8 cellular contexts compared by ENCODE assay signal in the genomic region with DNA sequence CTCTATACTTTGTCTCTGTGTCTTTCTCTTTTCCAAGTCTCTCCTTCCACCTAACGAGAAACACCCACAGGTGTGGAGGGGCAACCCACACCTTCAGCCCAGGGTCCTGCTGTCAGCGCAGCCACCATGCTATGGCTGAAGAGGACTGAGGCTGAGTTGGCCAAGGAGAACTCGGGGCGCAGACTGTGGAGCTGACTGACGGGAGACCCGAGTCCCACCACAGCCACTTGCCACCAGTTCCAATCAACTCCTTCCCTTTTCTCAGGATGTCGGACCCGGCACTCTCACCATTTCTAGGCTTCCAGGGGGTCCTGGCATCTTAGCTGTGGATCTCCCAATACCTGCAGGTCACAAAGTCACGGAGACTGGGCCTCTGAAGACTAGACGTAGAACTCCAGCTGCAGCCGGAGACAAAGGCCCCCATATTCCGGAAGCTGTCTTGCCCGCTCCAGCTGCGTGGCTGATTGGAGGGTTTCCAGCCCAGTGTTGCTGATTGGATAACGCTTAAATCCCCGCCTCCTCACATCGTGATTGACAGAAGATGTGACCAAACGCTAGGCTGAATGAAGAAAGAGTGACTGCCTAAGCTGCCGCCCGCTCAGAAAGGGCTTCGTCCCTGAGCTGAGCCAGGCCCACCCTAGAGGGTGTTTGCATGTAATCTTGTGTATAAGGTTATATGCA.
A peak's percentile ranks its signal among the peaks of the same experiment; 100 is the strongest.
DNase-seq lines count a peak whose midpoint lies in the region; ATAC-seq and TF ChIP-seq lines count a peak whose summit lies in the region.

No MANE protein-coding gene starts in this region.

- ATAC-seq in thoracic aorta (ENCODE audit: insufficient number of reproducible peaks, low FRiP score, low read depth) (peak; percentile 99), PC-3 (no peak)

- H3F3A ChIP-seq in PC-3 (ENCODE audit: low read length, unreplicated experiment) = no peaks in the 10 kb centered on the region

- BruUV-seq in PC-3 (replicated peaks; lab: Mats Ljungman, UMichigan) = no TSS peak

- no peak overlapping the region for H2AFZ ChIP-seq in PC-3 (ENCODE audit: low read length)

- CTCF ChIA-PET in PC-3 (lab: Charles Lee) = no interaction called here

- no peaks in the 10 kb centered on the region for H3K36me3 ChIP-seq in thoracic aorta
- no peaks in the 10 kb centered on the region for H3K36me3 ChIP-seq in PC-3 (ENCODE audit: low read depth, low read length)

- H3K9me3 ChIP-seq in thoracic aorta (no peaks in the 10 kb centered on the region), PC-3 (ENCODE audit: low read length) (peaks cover 20% of the 10 kb centered on the region; the same call in 1 of the 2 replicates)

- DNase-seq in ELF-1 (ENCODE audit: low read depth, low spot score) (peak; percentile 78), NCI-H510A (lab: John Stamatoyannopoulos, UW) (peak; percentile 91), fibroblast of villous mesenchyme (ENCODE audit: low read depth) (peak; percentile 94), posterior cingulate gyrus (peak; percentile 53 to 97 (median 82)), thoracic aorta (ENCODE audit: low spot score) (peak; percentile 39), PC-3 (no peak), glomerular visceral epithelial cell (ENCODE audit: extremely low spot score) (no peak)
- peak; percentile 75 for DNase-seq in activated T-helper 1 cell treated with anti-CD3 and anti-CD28 coated beads, Interleukin-12 subunit alpha, Interleukin-12 subunit beta, Interleukin-2, Interleukin-4 antibody, amounts not matched to agents 30 ng/mL and 10 ng/mL and 1 ng/mL, durations not matched to agents 14 hours and 24 hours and 36 hours (ENCODE audit: low spot score)

- H3K4me2 ChIP-seq in PC-3 (ENCODE audit: low read length) = no peak overlapping the region

- intact Hi-C loops in activated T-helper 1 cell treated with anti-CD3 and anti-CD28 coated beads, Interleukin-12 subunit alpha, Interleukin-12 subunit beta, Interleukin-2, Interleukin-4 antibody, amounts not matched to agents 30 ng/mL and 10 ng/mL and 1 ng/mL, durations not matched to agents 14 hours and 24 hours and 36 hours (cut with micrococcal nuclease) = loop anchor here (1.0 kb wide), 1 partner anchor 64 kb away; a partner anchor contains a TSS
- intact Hi-C loops in posterior cingulate gyrus (cut with DNase I) = no loop called here
- intact Hi-C loops in PC-3 (cut with micrococcal nuclease) = no loop called here

- peaks cover 7% of the 10 kb centered on the region for H3K36me3 Mint-ChIP-seq in activated T-helper 1 cell treated with anti-CD3 and anti-CD28 coated beads, Interleukin-12 subunit alpha, Interleukin-12 subunit beta, Interleukin-2, Interleukin-4 antibody, amounts not matched to agents 30 ng/mL and 10 ng/mL and 1 ng/mL, durations not matched to agents 14 hours and 24 hours and 36 hours (ENCODE audit: low read depth)

- H3K4me1 ChIP-seq in thoracic aorta (ENCODE audit: control insufficient read depth in 1 of 2, low read depth in 2 of 2) = no peaks in the 10 kb centered on the region
- H3K4me1 ChIP-seq in PC-3 (ENCODE audit: insufficient read depth, low read length) = no peaks in the 10 kb centered on the region

- H3K27ac ChIP-seq in thoracic aorta (peak overlapping the region in 1 of 2 donors; percentile 48), PC-3 (ENCODE audit: low read length) (no peak overlapping the region)

- no peak for TF ChIP-seq CTCF in fibroblast of villous mesenchyme (IDR thresholded peaks at IDR 0.05; ENCODE audit: insufficient read depth, low read depth, low read length)
- TF ChIP-seq CTCF in thoracic aorta (IDR thresholded peaks at IDR 0.05) = no peak
- TF ChIP-seq CTCF in PC-3 (conservative IDR thresholded peaks at IDR 0.05; ENCODE audit: low read depth, low read length) = no peak

- peak overlapping the region; percentile 92 for H3K4me3 Mint-ChIP-seq in activated T-helper 1 cell treated with anti-CD3 and anti-CD28 coated beads, Interleukin-12 subunit alpha, Interleukin-12 subunit beta, Interleukin-2, Interleukin-4 antibody, amounts not matched to agents 30 ng/mL and 10 ng/mL and 1 ng/mL, durations not matched to agents 14 hours and 24 hours and 36 hours

- H3K79me2 ChIP-seq in PC-3 (ENCODE audit: low read length) = no peaks in the 10 kb centered on the region

- H3K4me3 ChIP-seq in fibroblast of villous mesenchyme (ENCODE audit: low read depth, low read length) = peak overlapping the region; percentile 64
- peak overlapping the region; percentile 74 for H3K4me3 ChIP-seq in thoracic aorta
- no peak overlapping the region for H3K4me3 ChIP-seq in PC-3 (ENCODE audit: low read length)

- H3K9me3 Mint-ChIP-seq in activated T-helper 1 cell treated with anti-CD3 and anti-CD28 coated beads, Interleukin-12 subunit alpha, Interleukin-12 subunit beta, Interleukin-2, Interleukin-4 antibody, amounts not matched to agents 30 ng/mL and 10 ng/mL and 1 ng/mL, durations not matched to agents 14 hours and 24 hours and 36 hours = peaks cover 76% of the 10 kb centered on the region

- POLR2A ChIA-PET in PC-3 (lab: Charles Lee; ENCODE audit: unreplicated experiment) = no interaction called here

- no peaks in the 10 kb centered on the region for H3K27me3 ChIP-seq in thoracic aorta (replicated peaks; ENCODE audit: insufficient read depth)
- H3K27me3 ChIP-seq in PC-3 (ENCODE audit: low read length) = no peaks in the 10 kb centered on the region

- H3K27ac Mint-ChIP-seq in activated T-helper 1 cell treated with anti-CD3 and anti-CD28 coated beads, Interleukin-12 subunit alpha, Interleukin-12 subunit beta, Interleukin-2, Interleukin-4 antibody, amounts not matched to agents 30 ng/mL and 10 ng/mL and 1 ng/mL, durations not matched to agents 14 hours and 24 hours and 36 hours = peak overlapping the region; percentile 78

- H3K4me1 Mint-ChIP-seq in activated T-helper 1 cell treated with anti-CD3 and anti-CD28 coated beads, Interleukin-12 subunit alpha, Interleukin-12 subunit beta, Interleukin-2, Interleukin-4 antibody, amounts not matched to agents 30 ng/mL and 10 ng/mL and 1 ng/mL, durations not matched to agents 14 hours and 24 hours and 36 hours (ENCODE audit: low read depth) = peaks cover 5% of the 10 kb centered on the region

- no peak overlapping the region for H3K9ac ChIP-seq in PC-3 (ENCODE audit: low read length)

- no peaks in the 10 kb centered on the region for H4K20me1 ChIP-seq in PC-3 (ENCODE audit: low read length)

- H3K27me3 Mint-ChIP-seq in activated T-helper 1 cell treated with anti-CD3 and anti-CD28 coated beads, Interleukin-12 subunit alpha, Interleukin-12 subunit beta, Interleukin-2, Interleukin-4 antibody, amounts not matched to agents 30 ng/mL and 10 ng/mL and 1 ng/mL, durations not matched to agents 14 hours and 24 hours and 36 hours (ENCODE audit: insufficient read depth) = no peaks in the 10 kb centered on the region

- no peaks in the 10 kb centered on the region for H3K9me2 ChIP-seq in PC-3 (replicated peaks; ENCODE audit: low read length)

Comparison
In these comparisons a context has a peak if more than half of its experiments do, and no peak if none do; other contexts are left out.
1. DNase-seq: peak in ELF-1 (single experiment), NCI-H510A (single experiment), activated T-helper 1 cell treated with anti-CD3 and anti-CD28 coated beads, Interleukin-12 subunit alpha, Interleukin-12 subunit beta, Interleukin-2, Interleukin-4 antibody, amounts not matched to agents 30 ng/mL and 10 ng/mL and 1 ng/mL, durations not matched to agents 14 hours and 24 hours and 36 hours (single experiment), fibroblast of villous mesenchyme (single experiment), posterior cingulate gyrus (10 of 10) and thoracic aorta (single experiment); none in PC-3 (single experiment) and glomerular visceral epithelial cell (single experiment).